In the genomic region with DNA sequence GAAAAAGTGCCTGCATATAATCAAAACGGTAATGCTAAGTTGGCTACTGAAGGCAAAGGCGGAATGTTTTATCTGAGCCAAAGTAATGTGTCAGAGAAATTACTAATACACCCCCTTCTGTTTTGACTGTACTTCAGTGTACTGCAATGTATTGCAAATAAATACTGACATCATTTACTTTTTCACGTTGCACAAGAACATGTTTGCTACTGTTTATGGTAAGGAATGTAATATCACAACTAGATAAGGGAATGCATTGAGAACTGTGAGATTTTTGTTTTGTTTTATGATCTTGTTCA, we compare ENCODE assay signal across 7 cellular contexts. TPM values are rescaled to one million over a fixed set of nuclear protein-coding genes. Genes with fewer than 3 reads are reported as not detected.
DNase-seq lines count a peak whose midpoint lies in the region; ATAC-seq and TF ChIP-seq lines count a peak whose summit lies in the region.

No MANE protein-coding gene starts in this region.

- H3K4me3 ChIP-seq in GM23248: peak overlapping the region; percentile 89
- H3K4me3 ChIP-seq in ovary: peak overlapping the region; percentile 76

- H3K27me3 ChIP-seq in GM23248 (replicated peaks; ENCODE audit: insufficient read depth): peaks cover 7% of the 10 kb centered on the region
- no peaks in the 10 kb centered on the region for H3K27me3 ChIP-seq in ovary

- H3F3A ChIP-seq in GM23248 (ENCODE audit: insufficient read depth): peaks cover 18% of the 10 kb centered on the region

- no peak for TF ChIP-seq EP300 in ovary (IDR thresholded peaks at IDR 0.05)

- H3K79me2 ChIP-seq in GM23248 (ENCODE audit: insufficient read depth): peaks cover 26% of the 10 kb centered on the region

- 1% methylated on average over 3 of the region's 3 CpGs for WGBS in GM23248 (ENCODE audit: low coverage in 1 of 2, low lambda C conversion rate in 2 of 2, missing lambda C conversion rate in 2 of 2), 2 experiments
- 0 to 1% (median 0%) methylated on average over 3 of the region's 3 CpGs for WGBS in ovary, 3 donors

- intact Hi-C loops in ovary (cut with DNase I): no loop called here

- H4K20me1 ChIP-seq in GM23248 (ENCODE audit: insufficient read depth): no peaks in the 10 kb centered on the region

- peak overlapping the region; percentile 73 for H3K27ac ChIP-seq in GM23248
- peak overlapping the region; percentile 73 for H3K27ac ChIP-seq in epithelial cell of prostate
- H3K27ac ChIP-seq in ovary: no peak overlapping the region

- peak overlapping the region; percentile 84 for H3K9ac ChIP-seq in GM23248

- H3K9me3 ChIP-seq in GM23248 (ENCODE audit: low read depth): no peaks in the 10 kb centered on the region
- H3K9me3 ChIP-seq in ovary: no peaks in the 10 kb centered on the region

- H3K36me3 ChIP-seq in GM23248 (ENCODE audit: low read depth): no peaks in the 10 kb centered on the region
- H3K36me3 ChIP-seq in ovary: no peaks in the 10 kb centered on the region

- DNase-seq in GM23248 (peak; percentile 84), RPMI7951 (ENCODE audit: low read depth) (peak; percentile 20), epithelial cell of prostate (ENCODE audit: low read depth, low spot score) (peak; percentile 55), ovary (no peak), iPS-NIHi11 (ENCODE audit: low spot score) (no peak)

- TF ChIP-seq CTCF in ovary (IDR thresholded peaks at IDR 0.05): no peak

- ATAC-seq in GM19023 (IDR thresholded peaks at IDR 0.05; ENCODE audit: unreplicated experiment) (no peak), HG02973 (IDR thresholded peaks at IDR 0.05; ENCODE audit: unreplicated experiment) (no peak)

- H2AFZ ChIP-seq in GM23248: peak overlapping the region; percentile 98

- H3K4me2 ChIP-seq in GM23248 (ENCODE audit: unreplicated experiment): peak overlapping the region; percentile 98

- H3K4me1 ChIP-seq in GM23248 (ENCODE audit: insufficient read depth) (peaks cover 15% of the 10 kb centered on the region), ovary (ENCODE audit: insufficient read depth) (no peaks in the 10 kb centered on the region)

- in situ Hi-C loops in GM23248 (cut with MboI): no loop called here

- no peaks in the 10 kb centered on the region for H3K9me2 ChIP-seq in GM23248 (ENCODE audit: insufficient read depth)

- no peak for TF ChIP-seq POLR2A in ovary (IDR thresholded peaks at IDR 0.05)

RNA-seq across cellular contexts. Expression of gene AGTPBP1, which starts 0.8 kb away (rescaled TPM):
- total RNA-seq in GM23248 (2014; rRNA removed; shearing (Covaris generic)): 12.9 and 17.5 TPM in 2 replicates
- polyA plus RNA-seq in GM23248 (2016; fragmentation: Nextera tagmentation; extraction: Ambion mirVana) (6.6 and 7.2 TPM in 2 replicates), ovary (1 to 10 TPM; 3.7 to 7.6 TPM)
- total RNA-seq in RPMI7951 (2014; rRNA removed; shearing (Covaris generic)): 13.2 and 14.0 TPM in 2 replicates
- total RNA-seq in ovary: 10 to 100 TPM in 6 of 7 donors, 1 to 10 TPM in 1; 8.0 to 17.3 (median 12.8) TPM

Comparison
In these comparisons a context has a peak if more than half of its experiments do, and no peak if none do; other contexts are left out.
1. DNase-seq: peak in GM23248 (single experiment), RPMI7951 (single experiment) and epithelial cell of prostate (single experiment); none in ovary (0 of 5) and iPS-NIHi11 (single experiment).
2. H3K27ac ChIP-seq: peak in GM23248 (single experiment) and epithelial cell of prostate (single experiment); none in ovary (0 of 2).